ENCODE assay signal across 17 cellular contexts in the genomic region with DNA sequence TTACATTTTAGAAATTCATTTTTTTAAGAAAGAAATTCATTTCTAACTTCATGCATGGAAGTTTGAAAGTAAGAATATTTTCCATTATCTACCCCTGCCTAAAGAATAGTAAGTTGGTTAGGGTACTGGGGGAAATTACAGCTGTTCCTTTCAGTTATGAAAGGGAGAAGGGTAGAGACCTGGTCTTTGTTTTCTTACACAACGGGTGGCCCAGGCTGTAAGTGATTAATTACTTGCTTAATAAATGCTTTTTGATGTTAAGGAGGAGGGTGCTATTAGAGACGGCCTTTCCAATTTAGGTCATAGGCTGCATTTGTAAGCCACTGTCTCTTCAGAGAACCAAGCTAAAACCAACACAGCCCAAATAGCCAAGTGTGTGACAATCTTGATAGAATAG. TPM values are rescaled to one million over a fixed set of nuclear protein-coding genes. Genes with fewer than 3 reads are reported as not detected.
DNase-seq lines count a peak whose midpoint lies in the region; ATAC-seq, FAIRE-seq and TF ChIP-seq lines count a peak whose summit lies in the region.
"Had no signal": no experiment of that assay in that cellular context is flagged by ENCODE, and none has a peak within 500 bp of the region (broad histone marks: within the 10 kb centered on the region; RNA-seq: fewer than 3 reads in every experiment).

No MANE protein-coding gene starts in this region.

- H3K27me3 ChIP-seq in HCT116 (ENCODE audit: insufficient read depth, low read length) (no peaks in the 10 kb centered on the region), H1 (replicated peaks in 1 of 4; ENCODE audit: control insufficient read depth in 3 of 4, extremely low read depth in 1 of 4, insufficient read depth in 3 of 4, low read length in 3 of 4) (peaks cover 67 to 98% (median 93%) of the 10 kb centered on the region in 4 experiments), gastrocnemius medialis (peaks cover 0 to 4% (median 0%) of the 10 kb centered on the region in 3 donors)

- no peaks in the 10 kb centered on the region for H3K9me2 ChIP-seq in HCT116 (ENCODE audit: insufficient read depth)

- CTCF ChIA-PET in HCT116 (lab: Charles Lee) (interaction anchor here (1.3 to 2.3 kb wide), 2 partner anchors 13 to 14 kb away, joined by 3 to 5 read pairs; a partner anchor contains a TSS), H1 (lab: Charles Lee; ENCODE audit: partially characterized antibody) (interaction anchor here (0.6 to 3.5 kb wide), 8 partner anchors 10 to 337 kb away, joined by 3 to 16 read pairs (median 6); a partner anchor contains a TSS)

- no TSS peak for BruUV-seq in HCT116 (replicated peaks; lab: Mats Ljungman, UMichigan)

- peaks cover 55% of the 10 kb centered on the region for H3K4me1 Mint-ChIP-seq in osteocyte (ENCODE audit: unreplicated experiment)

- no peak overlapping the region for H4K91ac ChIP-seq in H1 (replicated peaks; ENCODE audit: insufficient read length, low read length)

- H3K4me2 ChIP-seq in HCT116 (ENCODE audit: low read length) (peak overlapping the region; percentile 55), H1 (ENCODE audit: insufficient read depth in 1 of 2, low read depth in 2 of 2, low read length in 2 of 2) (no peak overlapping the region)

- no peak overlapping the region for H3K4me3 Mint-ChIP-seq in osteocyte (ENCODE audit: unreplicated experiment)
- H3K4me3 Mint-ChIP-seq: activated naive CD4-positive, alpha-beta T cell treated with anti-CD3 and anti-CD28 coated beads for 36 hours had no signal

- POLR2A ChIA-PET in HCT116 (lab: Charles Lee), result no interaction called here
- POLR2A ChIA-PET in H1 (lab: Charles Lee; ENCODE audit: partially characterized antibody), result interaction anchor here (0.8 to 1.5 kb wide), 2 partner anchors 11 to 13 kb away, joined by 4 to 5 read pairs; a partner anchor contains a TSS

- H3K9me3 Mint-ChIP-seq in osteocyte (ENCODE audit: unreplicated experiment), result no peaks in the 10 kb centered on the region
- H3K9me3 Mint-ChIP-seq: activated naive CD4-positive, alpha-beta T cell treated with anti-CD3 and anti-CD28 coated beads for 36 hours had no signal

- DNase-seq in HCT116 (ENCODE audit: low read depth, low spot score) (no peak), NCI-H69 (lab: John Stamatoyannopoulos, UW) (peak; percentile 84), H1 (ENCODE audit: low read depth in 1 of 2, low spot score in 2 of 2) (no peak), osteocyte (ENCODE audit: extremely low spot score, unreplicated experiment) (no peak), gastrocnemius medialis (no peak), NCI-H226 (no peak)
- DNase-seq: activated naive CD4-positive, alpha-beta T cell treated with anti-CD3 and anti-CD28 coated beads for 36 hours; GDM1; kidney; NCI-H1694 treated with DMSO at 0.1 percent for 48 hours; SIG-M5; stimulated activated naive CD8-positive, alpha-beta T cell treated with anti-CD3 and anti-CD28 coated beads, Interleukin-15, Interleukin-2, amounts not matched to agents 100 U/mL and 50 U/mL, for 24 hours had no signal

- H3K36me3 Mint-ChIP-seq in osteocyte (ENCODE audit: unreplicated experiment), result no peaks in the 10 kb centered on the region

- no peaks in the 10 kb centered on the region for H3K23me2 ChIP-seq in H1 (ENCODE audit: low read depth, low read length)

- H2BK12ac ChIP-seq in H1 (ENCODE audit: low read depth, low read length), result no peak overlapping the region

- no peak overlapping the region for H3K23ac ChIP-seq in H1 (ENCODE audit: insufficient read length)

- H3K27ac Mint-ChIP-seq in osteocyte (ENCODE audit: unreplicated experiment), result peak overlapping the region; percentile 80
- H3K27ac Mint-ChIP-seq: activated naive CD4-positive, alpha-beta T cell treated with anti-CD3 and anti-CD28 coated beads for 36 hours had no signal

- no peaks in the 10 kb centered on the region for H3K79me1 ChIP-seq in H1 (ENCODE audit: low read depth, low read length)

- peak overlapping the region; percentile 18; the same call in 1 of the 2 replicates for H3K27ac ChIP-seq in HCT116 (ENCODE audit: low read depth, low read length)
- no peak overlapping the region for H3K27ac ChIP-seq in H1 (ENCODE audit: low read depth, low read length)
- no peak overlapping the region for H3K27ac ChIP-seq in gastrocnemius medialis

- no peak overlapping the region for H2BK120ac ChIP-seq in H1 (replicated peaks; ENCODE audit: low read depth, low read length)

- no peak overlapping the region for H2AK5ac ChIP-seq in H1 (ENCODE audit: low read depth, low read length)

- H3K36me3 ChIP-seq in HCT116 (ENCODE audit: control insufficient read depth in 1 of 2, insufficient read depth in 2 of 2, low read length in 2 of 2), result 0 out of 4 replicates have a peak, but pooled peaks cover 0 to 5% of the 10 kb centered on the region in 2 experiments
- peaks cover 0 to 6% (median 0%) of the 10 kb centered on the region in 4 experiments; a peak in 1 of 8 replicates for H3K36me3 ChIP-seq in H1 (ENCODE audit: control insufficient read depth in 2 of 4, insufficient read depth in 4 of 4, low read length in 3 of 4)
- H3K36me3 ChIP-seq in gastrocnemius medialis, result no peaks in the 10 kb centered on the region
- H3K36me3 ChIP-seq: HAP-1 had no signal

- no peaks in the 10 kb centered on the region for H4K20me1 ChIP-seq in HCT116 (ENCODE audit: insufficient read depth)
- H4K20me1 ChIP-seq in H1 (replicated peaks in 1 of 2; ENCODE audit: control insufficient read depth in 1 of 2, insufficient read depth in 2 of 2, low read length in 2 of 2), result peaks cover 11 to 33% of the 10 kb centered on the region in 2 experiments

- TF ChIP-seq RAD21 in HCT116 (IDR thresholded peaks at IDR 0.05; ENCODE audit: low read depth) (no peak), H1 (IDR thresholded peaks at IDR 0.05 in 1 of 2, conservative IDR thresholded peaks at IDR 0.05 in 1 of 2; ENCODE audit: low read depth in 2 of 2, low read length in 2 of 2) (no peak)

- FAIRE-seq in H1 (lab: Jason Lieb, UNC), result no peak
- FAIRE-seq: frontal cortex, kidney, TTC549 had no signal

- no peak overlapping the region for H2BK20ac ChIP-seq in H1 (ENCODE audit: low read length)

- no peak overlapping the region for H2BK5ac ChIP-seq in H1 (ENCODE audit: low read depth, low read length)

- in situ Hi-C loops in gastrocnemius medialis (cut with MboI; ENCODE audit: low sequenced_read_pairs in 4 of 4), result no loop called here

- no peak overlapping the region for H3K56ac ChIP-seq in H1 (replicated peaks; ENCODE audit: insufficient read length, low read depth, low read length)

- peak overlapping the region in 1 of 2 experiments; percentile 17; a peak in 1 of 4 replicates for H3K4me3 ChIP-seq in HCT116 (replicated peaks in 1 of 2; ENCODE audit: low read depth in 1 of 2, low read length in 2 of 2)
- H3K4me3 ChIP-seq in H1 (ENCODE audit: extremely low read depth in 1 of 4, insufficient read depth in 2 of 4, low read depth in 3 of 4, low read length in 4 of 4), result no peak overlapping the region
- no peak overlapping the region for H3K4me3 ChIP-seq in gastrocnemius medialis
- H3K4me3 ChIP-seq: HAP-1 had no signal

- WGBS in H1 (ENCODE audit: extremely low coverage in 1 of 2, insufficient coverage in 1 of 2, insufficient read length in 1 of 2, insufficient replicate concordance in 2 of 2, low coverage in 1 of 2, low lambda C conversion rate in 2 of 2, missing lambda C conversion rate in 1 of 2), 2 experiments, result 18% methylated on average over 2 of the region's 2 CpGs; no CpG with 5 or more reads in 1 of the 2 experiments

- intact Hi-C loops in HCT116 (cut with micrococcal nuclease), result no loop called here
- intact Hi-C loops in gastrocnemius medialis (cut with DNase I; ENCODE audit: low total_unique reads), result no loop called here

- no peak overlapping the region for H2AFZ ChIP-seq in HCT116 (ENCODE audit: low read depth, low read length, poor library complexity, severe bottlenecking)
- no peak overlapping the region for H2AFZ ChIP-seq in H1 (ENCODE audit: low read length)

- no peak overlapping the region for H3K14ac ChIP-seq in H1 (ENCODE audit: insufficient read length)

- H3K9me3 ChIP-seq in HCT116 (ENCODE audit: control insufficient read depth in 1 of 2, insufficient read depth in 1 of 2, low read depth in 1 of 2, low read length in 2 of 2), result no peaks in the 10 kb centered on the region
- peaks cover 5 to 10% of the 10 kb centered on the region in 2 experiments; a peak in 1 of 4 replicates for H3K9me3 ChIP-seq in H1 (ENCODE audit: insufficient read depth in 2 of 2, low read depth in 1 of 2, low read length in 1 of 2)
- H3K9me3 ChIP-seq in gastrocnemius medialis, result no peaks in the 10 kb centered on the region
- H3K9me3 ChIP-seq: HAP-1 had no signal

- no peak overlapping the region for H4K5ac ChIP-seq in H1 (ENCODE audit: insufficient read length, low read depth, low read length)

- no peak overlapping the region for H2BK15ac ChIP-seq in H1 (ENCODE audit: low read length)

- H4K8ac ChIP-seq in H1 (ENCODE audit: extremely low read depth, insufficient read depth, low read length), result no peak overlapping the region

- peak overlapping the region; percentile 14; the same call in 1 of the 2 replicates for H3K9ac ChIP-seq in HCT116 (ENCODE audit: low read length)
- H3K9ac ChIP-seq in H1 (replicated peaks in 1 of 4; ENCODE audit: extremely low read depth in 1 of 4, low read depth in 3 of 4, low read length in 3 of 4), result no peak overlapping the region

- TF ChIP-seq EP300 in H1 (IDR thresholded peaks at IDR 0.05; ENCODE audit: borderline replicate concordance in 1 of 2, low read depth in 2 of 2, low read length in 2 of 2), result no peak; a peak in 1 of 3 replicates

- no peak overlapping the region for H3K18ac ChIP-seq in H1 (ENCODE audit: extremely low read depth, low read length)

- H3K79me2 ChIP-seq in HCT116 (ENCODE audit: insufficient read depth, low read length), result 0 out of 2 replicates have a peak, but pooled peaks cover 10% of the 10 kb centered on the region
- H3K79me2 ChIP-seq in H1 (ENCODE audit: control insufficient read depth in 1 of 2, insufficient read depth in 2 of 2, low read length in 2 of 2), result no peaks in the 10 kb centered on the region

- ATAC-seq in HCT116 (peak; percentile 23), gastrocnemius medialis (no peak), GM19463 (IDR thresholded peaks at IDR 0.05; ENCODE audit: unreplicated experiment) (no peak), HG02870 (IDR thresholded peaks at IDR 0.05; ENCODE audit: unreplicated experiment) (no peak)
- ATAC-seq: stimulated activated naive CD8-positive, alpha-beta T cell treated with anti-CD3 and anti-CD28 coated beads, Interleukin-15, Interleukin-2, amounts not matched to agents 100 U/mL and 50 U/mL, for 24 hours had no signal

- H3K4ac ChIP-seq in H1 (replicated peaks; ENCODE audit: insufficient read length, low read depth, low read length), result no peak overlapping the region

- RAD21 ChIA-PET in HCT116 (lab: Charles Lee; ENCODE audit: low non-redundant PET in 1 of 2, low total read pairs in 2 of 2, uncharacterized antibody in 2 of 2, unreplicated experiment in 2 of 2), result interaction anchor here in 1 of 2 experiments (0.9 kb wide), 1 partner anchor 65 kb away, joined by 4 read pairs; no protein-coding TSS in a partner anchor

- TF ChIP-seq POLR2A in HCT116 (IDR thresholded peaks at IDR 0.05; ENCODE audit: borderline replicate concordance, extremely low read depth, insufficient read depth, insufficient read length) (no peak), H1 (IDR thresholded peaks at IDR 0.05; ENCODE audit: control extremely low read depth in 1 of 2, low read depth in 2 of 2, low read length in 2 of 2) (no peak), gastrocnemius medialis (IDR thresholded peaks at IDR 0.05) (no peak)

- H3K4me1 ChIP-seq in HCT116 (ENCODE audit: control insufficient read depth in 1 of 2, insufficient read depth in 2 of 2, low read length in 2 of 2) (peaks cover 49 to 60% of the 10 kb centered on the region in 2 experiments), H1 (replicated peaks in 1 of 4; ENCODE audit: control insufficient read depth in 3 of 4, insufficient read depth in 4 of 4, low read length in 3 of 4) (peaks cover 0 to 9% (median 3%) of the 10 kb centered on the region in 4 experiments; a peak in 4 of 7 replicates), gastrocnemius medialis (no peaks in the 10 kb centered on the region)

- no peaks in the 10 kb centered on the region for H3K27me3 Mint-ChIP-seq in osteocyte (ENCODE audit: unreplicated experiment)

- no peak for TF ChIP-seq CTCF in HCT116 (IDR thresholded peaks at IDR 0.05 in 2 of 3, conservative IDR thresholded peaks at IDR 0.05 in 1 of 3; ENCODE audit: borderline replicate concordance in 1 of 3, insufficient read depth in 1 of 3, low read depth in 2 of 3, low read length in 2 of 3)
- no peak for TF ChIP-seq CTCF in H1 (IDR thresholded peaks at IDR 0.05; ENCODE audit: control extremely low read depth in 1 of 3, insufficient read depth in 1 of 3, low read depth in 1 of 3, low read length in 3 of 3)
- no peak for TF ChIP-seq CTCF in osteocyte (IDR thresholded peaks at IDR 0.05)
- TF ChIP-seq CTCF in gastrocnemius medialis (IDR thresholded peaks at IDR 0.05 in 4 of 5, conservative IDR thresholded peaks at IDR 0.05 in 1 of 5), result no peak

RNA-seq across cellular contexts. Expression of a gene that starts 12.6 kb away (rescaled TPM):
- 21.7 TPM for total RNA-seq in HCT116 (2021; ENCODE audit: unreplicated experiment)
- 6.2 and 8.5 TPM in 2 replicates for polyA plus RNA-seq in HCT116 (2012)
- total RNA-seq in H1 (2021; fragmentation: NEBNext Ultra II Directional; extraction: Animal tissue kit (Norgen Biotek cat#: 25700)), result 0.88 and 1.2 TPM in 2 replicates
- 0.92 and 1.1 TPM in 2 replicates for polyA plus RNA-seq in H1 (2011; rRNA removed)
- 0.89 TPM for polyA plus RNA-seq in H1 (2011; cell fraction: cytosol; rRNA removed)
- polyA plus RNA-seq in H1 (2011; cell fraction: nucleus; rRNA removed), result 0.61 TPM
- polyA plus RNA-seq in H1 (2012, experiment 1 of 2), result 0.59 to 0.92 TPM (median 0.76 TPM) in 4 replicates
- 0.52 TPM for polyA plus RNA-seq in H1 (2012, experiment 2 of 2)
- 0.89 TPM for polyA plus RNA-seq in H1 (2013, experiment 1 of 2)
- 0.88 TPM for polyA plus RNA-seq in H1 (2013, experiment 2 of 2)
- 0.63 and 1.0 TPM in 2 replicates for polyA minus RNA-seq in H1 (2011; rRNA and poly(A)+ RNA removed)
- 0.66 TPM for polyA minus RNA-seq in H1 (2011; cell fraction: cytosol; rRNA and poly(A)+ RNA removed)
- polyA minus RNA-seq in H1 (2011; cell fraction: nucleus; rRNA and poly(A)+ RNA removed), result 0.90 TPM
- total RNA-seq in osteocyte, result 23.7 and 23.9 TPM in 2 replicates
- 1 to 10 TPM in 3 of 4 donors, under 1 TPM in 1; 0.68 to 2.4 (median 1.4) TPM for total RNA-seq in gastrocnemius medialis
